ENCODE assay signal across 19 cellular contexts in genomic region chr1:32256473-32257226, GRCh38. TPM values are rescaled to one million over a fixed set of nuclear protein-coding genes. Genes with fewer than 3 reads are reported as not detected.
DNase-seq lines count a peak whose midpoint lies in the region; ATAC-seq and TF ChIP-seq lines count a peak whose summit lies in the region.
"Had no signal": no experiment of that assay in that cellular context is flagged by ENCODE, and none has a peak within 500 bp of the region (broad histone marks: within the 10 kb centered on the region; RNA-seq: fewer than 3 reads in every experiment).

No MANE protein-coding gene starts in this region.

- H3K4me3 ChIP-seq in OCI-LY7 (ENCODE audit: low read depth, low read length, poor library complexity, severe bottlenecking) (peak overlapping the region; percentile 45), right lobe of liver (no peak overlapping the region), body of pancreas (no peak overlapping the region)
- H3K4me3 ChIP-seq: coronary artery, mucosa of descending colon, vagina had no signal

- peak overlapping the region; percentile 2; the same call in 1 of the 2 replicates for H2AFZ ChIP-seq in OCI-LY7 (ENCODE audit: low read length)

- peak overlapping the region; percentile 96 for H3K27ac Mint-ChIP-seq in activated naive CD4-positive, alpha-beta T cell treated with anti-CD3 and anti-CD28 coated beads for 36 hours
- peak overlapping the region; percentile 91 for H3K27ac Mint-ChIP-seq in activated naive CD8-positive, alpha-beta T cell treated with anti-CD3 and anti-CD28 coated beads, Interleukin-2, amount 10 ng/mL, durations not matched to agents 7 days and 5 days
- H3K27ac Mint-ChIP-seq in stimulated activated naive CD8-positive, alpha-beta T cell treated with anti-CD3 and anti-CD28 coated beads, Interleukin-15, amount 100 ng/mL, for 72 hours: peak overlapping the region; percentile 90 to 99
- H3K27ac Mint-ChIP-seq: HFFc6 had no signal

- CTCF ChIA-PET in activated naive CD4-positive, alpha-beta T cell treated with anti-CD3 and anti-CD28 coated beads for 36 hours (lab: Charles Lee): interaction anchor here (0.6 to 5.4 kb wide), 5 partner anchors 8 to 41 kb away, joined by 3 to 38 read pairs (median 7); partner anchors contain the start of gene FAM167B
- CTCF ChIA-PET in OCI-LY7 (lab: Charles Lee; ENCODE audit: unreplicated experiment): interaction anchor here (1.3 kb wide), 1 partner anchor 65 kb away, joined by 3 read pairs; no protein-coding TSS in a partner anchor

- peak; percentile 8 for ATAC-seq in activated naive CD8-positive, alpha-beta T cell treated with anti-CD3 and anti-CD28 coated beads, Interleukin-2, amount 10 ng/mL, durations not matched to agents 7 days and 5 days (ENCODE audit: low read depth)
- peak; percentile 11 for ATAC-seq in stimulated activated naive CD8-positive, alpha-beta T cell treated with anti-CD3 and anti-CD28 coated beads, Interleukin-15, amount 100 ng/mL, for 72 hours
- no peak for ATAC-seq in right lobe of liver
- ATAC-seq in body of pancreas: no peak
- ATAC-seq: foreskin keratinocyte, mucosa of descending colon, sciatic nerve had no signal

- 72% methylated on average over 7 of the region's 9 CpGs for WGBS in right lobe of liver (ENCODE audit: insufficient coverage, low coverage, low lambda C conversion rate, missing lambda C conversion rate)
- WGBS in body of pancreas, 2 donors: 74 to 75% methylated on average over 9 of the region's 9 CpGs

- H3K9me2 ChIP-seq in OCI-LY7 (ENCODE audit: insufficient read depth, low read length): no peaks in the 10 kb centered on the region

- TF ChIP-seq POLR2A in right lobe of liver (IDR thresholded peaks at IDR 0.05) (no peak), body of pancreas (IDR thresholded peaks at IDR 0.05) (no peak)

- no peaks in the 10 kb centered on the region for H3K27me3 Mint-ChIP-seq in activated naive CD4-positive, alpha-beta T cell treated with anti-CD3 and anti-CD28 coated beads for 36 hours (ENCODE audit: low read depth)
- no peaks in the 10 kb centered on the region for H3K27me3 Mint-ChIP-seq in activated naive CD8-positive, alpha-beta T cell treated with anti-CD3 and anti-CD28 coated beads, Interleukin-2, amount 10 ng/mL, durations not matched to agents 7 days and 5 days
- no peaks in the 10 kb centered on the region for H3K27me3 Mint-ChIP-seq in stimulated activated naive CD8-positive, alpha-beta T cell treated with anti-CD3 and anti-CD28 coated beads, Interleukin-15, amount 100 ng/mL, for 72 hours

- H3K9me3 ChIP-seq in OCI-LY7 (ENCODE audit: low read length) (no peaks in the 10 kb centered on the region), right lobe of liver (no peaks in the 10 kb centered on the region), body of pancreas (no peaks in the 10 kb centered on the region)
- H3K9me3 ChIP-seq: mucosa of descending colon, vagina had no signal

- peaks cover 87% of the 10 kb centered on the region for H3K4me1 ChIP-seq in OCI-LY7 (ENCODE audit: insufficient read depth, low read length, poor library complexity, severe bottlenecking)
- peaks cover 0 to 10% (median 5%) of the 10 kb centered on the region in 4 donors for H3K4me1 ChIP-seq in right lobe of liver
- no peaks in the 10 kb centered on the region for H3K4me1 ChIP-seq in body of pancreas
- H3K4me1 ChIP-seq: foreskin keratinocyte, vagina had no signal

- intact Hi-C loops in activated naive CD4-positive, alpha-beta T cell treated with anti-CD3 and anti-CD28 coated beads for 36 hours (cut with micrococcal nuclease): loop anchor here (10.0 kb wide), 1 partner anchor 728 kb away; no protein-coding TSS in a partner anchor
- intact Hi-C loops in OCI-LY7 (cut with micrococcal nuclease; ENCODE audit: unreplicated experiment) (no loop called here), right lobe of liver (cut with DNase I) (no loop called here), body of pancreas (cut with DNase I) (no loop called here)

- peak overlapping the region; percentile 73 for H3K4me3 Mint-ChIP-seq in activated naive CD4-positive, alpha-beta T cell treated with anti-CD3 and anti-CD28 coated beads for 36 hours
- H3K4me3 Mint-ChIP-seq in activated naive CD8-positive, alpha-beta T cell treated with anti-CD3 and anti-CD28 coated beads, Interleukin-2, amount 10 ng/mL, durations not matched to agents 7 days and 5 days: peak overlapping the region; percentile 87
- peak overlapping the region; percentile 79 to 84 for H3K4me3 Mint-ChIP-seq in stimulated activated naive CD8-positive, alpha-beta T cell treated with anti-CD3 and anti-CD28 coated beads, Interleukin-15, amount 100 ng/mL, for 72 hours
- H3K4me3 Mint-ChIP-seq: HFFc6 had no signal

- H3K27me3 ChIP-seq in right lobe of liver (no peaks in the 10 kb centered on the region), body of pancreas (no peaks in the 10 kb centered on the region)
- H3K27me3 ChIP-seq: foreskin keratinocyte, vagina had no signal

- no peak for DNase-seq in activated naive CD4-positive, alpha-beta T cell treated with anti-CD3 and anti-CD28 coated beads for 36 hours
- DNase-seq in activated naive CD4-positive, alpha-beta T cell (lab: John Stamatoyannopoulos, UW): no peak
- DNase-seq in OCI-LY7 (ENCODE audit: low spot score) (no peak), NCI-H1694 treated with DMSO at 0.1 percent for 48 hours (lab: John Stamatoyannopoulos, UW) (no peak), right lobe of liver (no peak), body of pancreas (no peak)
- no peak for DNase-seq in activated naive CD8-positive, alpha-beta T cell treated with anti-CD3 and anti-CD28 coated beads, Interleukin-2, amount 10 ng/mL, durations not matched to agents 7 days and 5 days
- DNase-seq in stimulated activated naive CD8-positive, alpha-beta T cell treated with anti-CD3 and anti-CD28 coated beads, Interleukin-15, amount 100 ng/mL, for 72 hours: no peak
- DNase-seq: COR-L47, foreskin keratinocyte, HFFc6, mucosa of descending colon, NCI-H1436 treated with DMSO at 0.1 percent for 48 hours, NCI-H226, nucleus accumbens, T-helper 9 cell had no signal

- TF ChIP-seq CTCF in OCI-LY7 (conservative IDR thresholded peaks at IDR 0.05; ENCODE audit: low read length): no peak
- TF ChIP-seq CTCF in right lobe of liver (IDR thresholded peaks at IDR 0.05): no peak
- TF ChIP-seq CTCF in body of pancreas (IDR thresholded peaks at IDR 0.05): no peak

- no TSS peak for BruUV-seq in OCI-LY7 (replicated peaks; lab: Mats Ljungman, UMichigan)

- H3K36me3 Mint-ChIP-seq in activated naive CD4-positive, alpha-beta T cell treated with anti-CD3 and anti-CD28 coated beads for 36 hours (ENCODE audit: low read depth): peaks cover 36% of the 10 kb centered on the region
- H3K36me3 Mint-ChIP-seq in activated naive CD8-positive, alpha-beta T cell treated with anti-CD3 and anti-CD28 coated beads, Interleukin-2, amount 10 ng/mL, durations not matched to agents 7 days and 5 days: peaks cover 53% of the 10 kb centered on the region

- H3K27ac ChIP-seq in OCI-LY7 (ENCODE audit: low read depth, low read length, poor library complexity, severe bottlenecking) (peak overlapping the region; percentile 99), right lobe of liver (no peak overlapping the region), body of pancreas (no peak overlapping the region)
- H3K27ac ChIP-seq: coronary artery, foreskin keratinocyte, vagina had no signal

- no peaks in the 10 kb centered on the region for H3K9me3 Mint-ChIP-seq in activated naive CD4-positive, alpha-beta T cell treated with anti-CD3 and anti-CD28 coated beads for 36 hours
- H3K9me3 Mint-ChIP-seq in activated naive CD8-positive, alpha-beta T cell treated with anti-CD3 and anti-CD28 coated beads, Interleukin-2, amount 10 ng/mL, durations not matched to agents 7 days and 5 days: no peaks in the 10 kb centered on the region
- no peaks in the 10 kb centered on the region for H3K9me3 Mint-ChIP-seq in stimulated activated naive CD8-positive, alpha-beta T cell treated with anti-CD3 and anti-CD28 coated beads, Interleukin-15, amount 100 ng/mL, for 72 hours
- H3K9me3 Mint-ChIP-seq: HFFc6 had no signal

- H3K4me1 Mint-ChIP-seq in activated naive CD4-positive, alpha-beta T cell treated with anti-CD3 and anti-CD28 coated beads for 36 hours (ENCODE audit: low read depth): peaks cover 42% of the 10 kb centered on the region
- H3K4me1 Mint-ChIP-seq in activated naive CD8-positive, alpha-beta T cell treated with anti-CD3 and anti-CD28 coated beads, Interleukin-2, amount 10 ng/mL, durations not matched to agents 7 days and 5 days: peaks cover 41% of the 10 kb centered on the region
- H3K4me1 Mint-ChIP-seq in stimulated activated naive CD8-positive, alpha-beta T cell treated with anti-CD3 and anti-CD28 coated beads, Interleukin-15, amount 100 ng/mL, for 72 hours: peaks cover 53% of the 10 kb centered on the region

- peaks cover 14% of the 10 kb centered on the region; the same call in 1 of the 2 replicates for H3K36me3 ChIP-seq in OCI-LY7 (ENCODE audit: insufficient read depth, low read length)
- H3K36me3 ChIP-seq in right lobe of liver: no peaks in the 10 kb centered on the region
- no peaks in the 10 kb centered on the region for H3K36me3 ChIP-seq in body of pancreas (replicated peaks in 1 of 2; ENCODE audit: insufficient read depth in 1 of 2, low read depth in 2 of 2)
- H3K36me3 ChIP-seq: vagina had no signal

- POLR2A ChIA-PET in OCI-LY7 (lab: Charles Lee): interaction anchor here (0.5 to 9.6 kb wide), 6 partner anchors 6 to 88 kb away, joined by 3 to 79 read pairs (median 6); partner anchors contain the start of genes HDAC1, LCK and MARCKSL1
- POLR2A ChIA-PET in activated naive CD8-positive, alpha-beta T cell treated with anti-CD3 and anti-CD28 coated beads, Interleukin-2, amount 10 ng/mL, durations not matched to agents 7 days and 5 days (lab: Charles Lee): interaction anchor here (1.0 to 16.7 kb wide), 7 partner anchors 6 to 138 kb away, joined by 3 to 183 read pairs (median 15); partner anchors contain the start of genes BSDC1, HDAC1 and LCK

- H4K20me1 ChIP-seq in OCI-LY7 (ENCODE audit: insufficient read depth, low read length): no peaks in the 10 kb centered on the region

- peak overlapping the region; percentile 83 for H3K4me2 ChIP-seq in OCI-LY7 (ENCODE audit: low read length)

- H3K79me2 ChIP-seq in OCI-LY7 (ENCODE audit: insufficient read depth, low read depth, low read length): peaks cover 93% of the 10 kb centered on the region

RNA-seq across cellular contexts. Expression of gene LCK, which starts 5.6 kb away (rescaled TPM):
- total RNA-seq in activated naive CD4-positive, alpha-beta T cell treated with anti-CD3 and anti-CD28 coated beads for 36 hours: 100 to 1,000 TPM; 156 to 164 TPM
- total RNA-seq in OCI-LY7 (2014; rRNA removed; shearing (Covaris generic)): 217 and 218 TPM in 2 replicates
- total RNA-seq in OCI-LY7 (2022) (135 and 146 TPM in 2 replicates), right lobe of liver (1 to 10 TPM in 4 of 6 experiments, under 1 TPM in 2; 0.73 to 1.7 (median 1.1) TPM), body of pancreas (1 to 10 TPM in 1 of 2 donors, not detected in 1; 1.6 TPM)
- total RNA-seq in activated naive CD8-positive, alpha-beta T cell treated with anti-CD3 and anti-CD28 coated beads, Interleukin-2, amount 10 ng/mL, durations not matched to agents 7 days and 5 days: 100 to 1,000 TPM; 460 to 472 TPM
- total RNA-seq: HFFc6 had no signal

RNA-seq across cellular contexts. Expression of gene FAM167B, which starts 9.6 kb away (rescaled TPM):
- total RNA-seq in activated naive CD4-positive, alpha-beta T cell treated with anti-CD3 and anti-CD28 coated beads for 36 hours: under 1 TPM; 0.38 to 0.42 TPM
- 1.1 and 1.6 TPM in 2 replicates for total RNA-seq in OCI-LY7 (2014; rRNA removed; shearing (Covaris generic))
- total RNA-seq in OCI-LY7 (2022) (1.8 and 3.1 TPM in 2 replicates), right lobe of liver (1 to 10 TPM; 1.3 to 9.4 (median 5.2) TPM), body of pancreas (1 to 10 TPM in 1 of 2 donors, not detected in 1; 4.9 TPM)
- total RNA-seq in activated naive CD8-positive, alpha-beta T cell treated with anti-CD3 and anti-CD28 coated beads, Interleukin-2, amount 10 ng/mL, durations not matched to agents 7 days and 5 days: 1 to 10 TPM in 1 of 2 experiments, under 1 TPM in 1; 0.88 to 1.1 TPM

RNA-seq across cellular contexts. Expression of gene EIF3I, which starts 34.4 kb away (rescaled TPM):
- 100 to 1,000 TPM; 382 to 391 TPM for total RNA-seq in activated naive CD4-positive, alpha-beta T cell treated with anti-CD3 and anti-CD28 coated beads for 36 hours
- total RNA-seq in OCI-LY7 (2014; rRNA removed; shearing (Covaris generic)): 144 and 182 TPM in 2 replicates
- total RNA-seq in OCI-LY7 (2022): 193 and 207 TPM in 2 replicates
- total RNA-seq in activated naive CD8-positive, alpha-beta T cell treated with anti-CD3 and anti-CD28 coated beads, Interleukin-2, amount 10 ng/mL, durations not matched to agents 7 days and 5 days: 100 to 1,000 TPM; 123 to 130 TPM
- total RNA-seq in right lobe of liver: 100 to 1,000 TPM in 2 of 6 experiments, 10 to 100 TPM in 4; 67.5 to 130 (median 71.9) TPM
- 10 to 100 TPM; 69.5 to 81.7 TPM for total RNA-seq in body of pancreas

RNA-seq across cellular contexts. Expression of gene TMEM234, which starts 34.5 kb away (rescaled TPM):
- 1 to 10 TPM; 5.1 to 6.4 TPM for total RNA-seq in activated naive CD4-positive, alpha-beta T cell treated with anti-CD3 and anti-CD28 coated beads for 36 hours
- total RNA-seq in OCI-LY7 (2014; rRNA removed; shearing (Covaris generic)): 14.9 and 17.1 TPM in 2 replicates
- total RNA-seq in OCI-LY7 (2022): 17.5 and 24.5 TPM in 2 replicates
- total RNA-seq in activated naive CD8-positive, alpha-beta T cell treated with anti-CD3 and anti-CD28 coated beads, Interleukin-2, amount 10 ng/mL, durations not matched to agents 7 days and 5 days: 10 to 100 TPM; 15.7 to 16.5 TPM
- 1 to 10 TPM; 3.4 to 7.2 (median 5.9) TPM for total RNA-seq in right lobe of liver
- total RNA-seq in body of pancreas: 10 to 100 TPM; 16.3 to 20.8 TPM

RNA-seq across cellular contexts. Expression of gene HDAC1, which starts 35.2 kb away (rescaled TPM):
- 100 to 1,000 TPM; 111 to 120 TPM for total RNA-seq in activated naive CD4-positive, alpha-beta T cell treated with anti-CD3 and anti-CD28 coated beads for 36 hours
- total RNA-seq in OCI-LY7 (2014; rRNA removed; shearing (Covaris generic)): 259 and 270 TPM in 2 replicates
- total RNA-seq in OCI-LY7 (2022) (254 and 263 TPM in 2 replicates), right lobe of liver (10 to 100 TPM; 24.0 to 40.6 (median 32.4) TPM), body of pancreas (10 to 100 TPM; 32.7 to 50.4 TPM)
- 100 to 1,000 TPM; 195 to 197 TPM for total RNA-seq in activated naive CD8-positive, alpha-beta T cell treated with anti-CD3 and anti-CD28 coated beads, Interleukin-2, amount 10 ng/mL, durations not matched to agents 7 days and 5 days

Comparison
In these comparisons a context has a peak if more than half of its experiments do, and no peak if none do; other contexts are left out.
1. ATAC-seq: peak in activated naive CD8-positive, alpha-beta T cell treated with anti-CD3 and anti-CD28 coated beads, Interleukin-2, amount 10 ng/mL, durations not matched to agents 7 days and 5 days (single experiment) and stimulated activated naive CD8-positive, alpha-beta T cell treated with anti-CD3 and anti-CD28 coated beads, Interleukin-15, amount 100 ng/mL, for 72 hours (single experiment); none in right lobe of liver (0 of 4) and body of pancreas (single experiment).
2. RNA of gene LCK, which starts 5.6 kb away (total RNA-seq): 460 to 472 TPM in activated naive CD8-positive, alpha-beta T cell treated with anti-CD3 and anti-CD28 coated beads, Interleukin-2, amount 10 ng/mL, durations not matched to agents 7 days and 5 days, 135 to 218 TPM in OCI-LY7 and 156 to 164 TPM in activated naive CD4-positive, alpha-beta T cell treated with anti-CD3 and anti-CD28 coated beads for 36 hours; 1.6 TPM in body of pancreas and 0.73 to 1.7 TPM in right lobe of liver; every median in the first group is over 10 times any median in the second.
3. Peak in every context shown above with its lines, with median percentiles within 50 percentile points of each other: H3K27ac Mint-ChIP-seq and H3K4me3 Mint-ChIP-seq.